In genomic region chr10:50219200-50219599, GRCh38 we compare ENCODE assay signal across 30 cellular contexts.
"Had no signal": no experiment of that assay in that cellular context is flagged by ENCODE, and none has a peak within 500 bp of the region (broad histone marks: within the 10 kb centered on the region; RNA-seq: fewer than 3 reads in every experiment).

No MANE protein-coding gene starts in this region.

- H3K4me1 Mint-ChIP-seq: natural killer cell; nephron; stimulated activated naive CD8-positive, alpha-beta T cell treated with anti-CD3 and anti-CD28 coated beads, Interleukin-15, amount 100 ng/mL, for 72 hours had no signal

- H3K27me3 ChIP-seq: neural progenitor cell, ovary, spleen, testis, tibial nerve, upper lobe of left lung, vagina had no signal

- H3K4me2 ChIP-seq: neural progenitor cell, smooth muscle cell had no signal

- H3K27ac ChIP-seq: neural progenitor cell, ovary, parathyroid adenoma, psoas muscle, skin epidermis, spleen, suprapubic skin, testis, tibial nerve, upper lobe of left lung, vagina had no signal

- DNase-seq: natural killer cell; occipital lobe; ovary; posterior cingulate gyrus; psoas muscle; right cardiac atrium; spleen; stimulated activated CD4-positive, alpha-beta T cell treated with anti-CD3 and anti-CD28 coated beads, Interleukin-12 subunit alpha, Interleukin-12 subunit beta, amount 100 ng/mL, for 4 hours; stimulated activated CD4-positive, alpha-beta T cell treated with anti-CD3 and anti-CD28 coated beads, Interleukin-1b, Interleukin-23, amount 100 ng/mL, for 48 hours; stimulated activated CD4-positive, alpha-beta T cell treated with anti-CD3 and anti-CD28 coated beads, Interleukin-4, amount 100 ng/mL, for 1 hour; stimulated activated CD4-positive, alpha-beta T cell treated with anti-CD3 and anti-CD28 coated beads, Interleukin-4, amount 100 ng/mL, for 4 hours; stimulated activated CD8-positive, alpha-beta memory T cell treated with anti-CD3 and anti-CD28 coated beads, Interleukin-4, amount 100 ng/mL, for 48 hours; stimulated activated naive CD4-positive, alpha-beta T cell; stimulated activated naive CD8-positive, alpha-beta T cell treated with anti-CD3 and anti-CD28 coated beads, Interleukin-15, amount 100 ng/mL, for 72 hours; stimulated activated naive CD8-positive, alpha-beta T cell treated with anti-CD3 and anti-CD28 coated beads, Interleukin-15, Interleukin-2, amounts not matched to agents 100 U/mL and 50 U/mL, for 24 hours; substantia nigra; testis; upper lobe of left lung had no signal

- H3K36me3 ChIP-seq: neural progenitor cell, ovary, spleen, suprapubic skin, tibial nerve, upper lobe of left lung, vagina had no signal

- H3K79me2 ChIP-seq: parathyroid adenoma had no signal

- H3K9me3 ChIP-seq: ovary, psoas muscle, spleen, suprapubic skin, testis, upper lobe of left lung, vagina had no signal

- H3K36me3 Mint-ChIP-seq: natural killer cell; neural progenitor cell; stimulated activated memory B cell treated with anti-CD40 and anti-IgM and Interleukin-4, amounts not matched to agents 10 μg/mL and 1 μg/mL and 100 μg/mL, for 72 hours had no signal

- H3K4me3 ChIP-seq: neural progenitor cell, ovary, psoas muscle, skin epidermis, smooth muscle cell, spleen, suprapubic skin, testis, tibial nerve, upper lobe of left lung, vagina had no signal

- H3K9ac ChIP-seq: neural progenitor cell, parathyroid adenoma had no signal

- H3K27me3 Mint-ChIP-seq: progenitor cell of endocrine pancreas; stimulated activated memory B cell treated with anti-CD40 and anti-IgM and Interleukin-4, amounts not matched to agents 10 μg/mL and 1 μg/mL and 100 μg/mL, for 72 hours had no signal

- FAIRE-seq: urothelium cell line had no signal

- ATAC-seq: natural killer cell; psoas muscle; right cardiac atrium; sciatic nerve; stimulated activated memory B cell treated with anti-CD40 and anti-IgM and Interleukin-4, amounts not matched to agents 10 μg/mL and 1 μg/mL and 100 μg/mL, for 72 hours; stimulated activated naive CD8-positive, alpha-beta T cell treated with anti-CD3 and anti-CD28 coated beads, Interleukin-15, amount 100 ng/mL, for 72 hours; stimulated activated naive CD8-positive, alpha-beta T cell treated with anti-CD3 and anti-CD28 coated beads, Interleukin-15, Interleukin-2, amounts not matched to agents 100 U/mL and 50 U/mL, for 24 hours had no signal

- H3K9me3 Mint-ChIP-seq: natural killer cell; stimulated activated memory B cell treated with anti-CD40 and anti-IgM and Interleukin-4, amounts not matched to agents 10 μg/mL and 1 μg/mL and 100 μg/mL, for 72 hours; stimulated activated naive CD8-positive, alpha-beta T cell treated with anti-CD3 and anti-CD28 coated beads, Interleukin-15, amount 100 ng/mL, for 72 hours had no signal

- H3K27ac Mint-ChIP-seq: natural killer cell; nephron; neural progenitor cell; progenitor cell of endocrine pancreas; stimulated activated memory B cell treated with anti-CD40 and anti-IgM and Interleukin-4, amounts not matched to agents 10 μg/mL and 1 μg/mL and 100 μg/mL, for 72 hours; stimulated activated naive CD8-positive, alpha-beta T cell treated with anti-CD3 and anti-CD28 coated beads, Interleukin-15, amount 100 ng/mL, for 72 hours had no signal

- H3K4me3 Mint-ChIP-seq: natural killer cell; nephron; neural progenitor cell; stimulated activated memory B cell treated with anti-CD40 and anti-IgM and Interleukin-4, amounts not matched to agents 10 μg/mL and 1 μg/mL and 100 μg/mL, for 72 hours; stimulated activated naive CD8-positive, alpha-beta T cell treated with anti-CD3 and anti-CD28 coated beads, Interleukin-15, amount 100 ng/mL, for 72 hours had no signal

- H3K4me1 ChIP-seq: parathyroid adenoma, psoas muscle, suprapubic skin, testis, upper lobe of left lung, vagina had no signal

- H2AFZ ChIP-seq: neural progenitor cell, parathyroid adenoma had no signal
